In genomic region chr9:119216891-119217290, GRCh38 we compare ENCODE assay signal across 20 cellular contexts.
A peak's percentile ranks its signal among the peaks of the same experiment; 100 is the strongest.
DNase-seq lines count a peak whose midpoint lies in the region; ATAC-seq, FAIRE-seq and TF ChIP-seq lines count a peak whose summit lies in the region.
"Had no signal": no experiment of that assay in that cellular context is flagged by ENCODE, and none has a peak within 500 bp of the region (broad histone marks: within the 10 kb centered on the region; RNA-seq: fewer than 3 reads in every experiment).

No MANE protein-coding gene starts in this region.

- no peaks in the 10 kb centered on the region for H4K20me1 ChIP-seq in GM23248 (ENCODE audit: insufficient read depth)

- intact Hi-C loops in kidney (cut with DNase I): no loop called here
- intact Hi-C loops in gastrocnemius medialis (cut with DNase I; ENCODE audit: low total_unique reads): no loop called here

- H3K27ac ChIP-seq in GM23248: no peak overlapping the region
- H3K27ac ChIP-seq in caudate nucleus (ENCODE audit: low read depth, low read length): peak overlapping the region; percentile 54
- no peak overlapping the region for H3K27ac ChIP-seq in kidney (ENCODE audit: low read depth in 2 of 2, low read length in 2 of 2)
- H3K27ac ChIP-seq in gastrocnemius medialis: no peak overlapping the region

- 7 to 12% methylated on average over 7 of the region's 7 CpGs for WGBS in GM23248 (ENCODE audit: low coverage in 1 of 2, low lambda C conversion rate in 2 of 2, missing lambda C conversion rate in 2 of 2), 2 experiments

- no peaks in the 10 kb centered on the region for H3K27me3 Mint-ChIP-seq in activated T-cell treated with anti-CD3 and anti-CD28 coated beads, Interleukin-2, amount 50 U/mL, for 72 hours (ENCODE audit: low read depth)
- H3K27me3 Mint-ChIP-seq: activated naive CD8-positive, alpha-beta T cell treated with anti-CD3 and anti-CD28 coated beads, Interleukin-2, amount 50 U/mL, for 24 hours; CD4-positive, CD25-positive, alpha-beta regulatory T cell; dendritic cell treated with granulocyte-macrophage colony-stimulating factor and Interleukin-4, amounts not matched to agents 40 ng/mL and 50 ng/mL, for 4 days; IgD-negative memory B cell; progenitor cell of endocrine pancreas had no signal

- peaks cover under 1 to 3% of the 10 kb centered on the region in 2 donors for H3K9me3 Mint-ChIP-seq in activated T-cell treated with anti-CD3 and anti-CD28 coated beads, Interleukin-2, amount 50 U/mL, for 72 hours
- H3K9me3 Mint-ChIP-seq: dendritic cell treated with granulocyte-macrophage colony-stimulating factor and Interleukin-4, amounts not matched to agents 40 ng/mL and 50 ng/mL, for 4 days had no signal

- H3K4me1 Mint-ChIP-seq in activated T-cell treated with anti-CD3 and anti-CD28 coated beads, Interleukin-2, amount 50 U/mL, for 72 hours (ENCODE audit: low read depth): no peaks in the 10 kb centered on the region
- H3K4me1 Mint-ChIP-seq: activated naive CD8-positive, alpha-beta T cell treated with anti-CD3 and anti-CD28 coated beads, Interleukin-2, amount 50 U/mL, for 24 hours; CD4-positive, CD25-positive, alpha-beta regulatory T cell; IgD-negative memory B cell had no signal

- H3K27me3 ChIP-seq in GM23248 (replicated peaks; ENCODE audit: insufficient read depth) (no peaks in the 10 kb centered on the region), gastrocnemius medialis (no peaks in the 10 kb centered on the region)

- no peak overlapping the region for H3K27ac Mint-ChIP-seq in activated T-cell treated with anti-CD3 and anti-CD28 coated beads, Interleukin-2, amount 50 U/mL, for 72 hours
- H3K27ac Mint-ChIP-seq: activated naive CD8-positive, alpha-beta T cell treated with anti-CD3 and anti-CD28 coated beads, Interleukin-2, amount 50 U/mL, for 24 hours; CD4-positive, CD25-positive, alpha-beta regulatory T cell; dendritic cell treated with granulocyte-macrophage colony-stimulating factor and Interleukin-4, amounts not matched to agents 40 ng/mL and 50 ng/mL, for 4 days; IgD-negative memory B cell; progenitor cell of endocrine pancreas had no signal

- H3K9ac ChIP-seq in GM23248 (no peak overlapping the region), kidney (ENCODE audit: low read length in 2 of 2) (no peak overlapping the region)

- H3F3A ChIP-seq in GM23248 (ENCODE audit: insufficient read depth): no peaks in the 10 kb centered on the region

- TF ChIP-seq CTCF in kidney (IDR thresholded peaks at IDR 0.05; ENCODE audit: borderline replicate concordance, extremely low read depth, insufficient read depth) (no peak), gastrocnemius medialis (IDR thresholded peaks at IDR 0.05 in 4 of 5, conservative IDR thresholded peaks at IDR 0.05 in 1 of 5) (no peak)

- in situ Hi-C loops in GM23248 (cut with MboI): no loop called here
- in situ Hi-C loops in gastrocnemius medialis (cut with MboI; ENCODE audit: low sequenced_read_pairs in 4 of 4): no loop called here

- H3K4me3 Mint-ChIP-seq in activated T-cell treated with anti-CD3 and anti-CD28 coated beads, Interleukin-2, amount 50 U/mL, for 72 hours: no peak overlapping the region
- H3K4me3 Mint-ChIP-seq: activated naive CD8-positive, alpha-beta T cell treated with anti-CD3 and anti-CD28 coated beads, Interleukin-2, amount 50 U/mL, for 24 hours; CD4-positive, CD25-positive, alpha-beta regulatory T cell; dendritic cell treated with granulocyte-macrophage colony-stimulating factor and Interleukin-4, amounts not matched to agents 40 ng/mL and 50 ng/mL, for 4 days; IgD-negative memory B cell had no signal

- peaks cover 9% of the 10 kb centered on the region for H3K4me1 ChIP-seq in GM23248 (ENCODE audit: insufficient read depth)
- no peaks in the 10 kb centered on the region for H3K4me1 ChIP-seq in kidney (ENCODE audit: control insufficient read depth in 1 of 2, insufficient read depth in 1 of 2, low read depth in 1 of 2, low read length in 2 of 2)
- H3K4me1 ChIP-seq in gastrocnemius medialis: peaks cover 0 to 5% of the 10 kb centered on the region in 2 donors

- no peaks in the 10 kb centered on the region for H3K36me3 Mint-ChIP-seq in activated T-cell treated with anti-CD3 and anti-CD28 coated beads, Interleukin-2, amount 50 U/mL, for 72 hours (ENCODE audit: insufficient read depth in 2 of 2)
- H3K36me3 Mint-ChIP-seq: CD4-positive, CD25-positive, alpha-beta regulatory T cell; IgD-negative memory B cell had no signal

- peak overlapping the region; percentile 16 for H3K4me2 ChIP-seq in GM23248 (ENCODE audit: unreplicated experiment)

- H3K79me2 ChIP-seq in GM23248 (ENCODE audit: insufficient read depth): no peaks in the 10 kb centered on the region

- ATAC-seq in gastrocnemius medialis (peak in 1 of 2 donors; percentile 46), HG02938 (IDR thresholded peaks at IDR 0.05; ENCODE audit: unreplicated experiment) (no peak)
- no peak for ATAC-seq in activated T-cell treated with anti-CD3 and anti-CD28 coated beads, Interleukin-2, amount 50 U/mL, for 72 hours (replicated peaks in 1 of 2)
- ATAC-seq: activated naive CD8-positive, alpha-beta T cell treated with anti-CD3 and anti-CD28 coated beads, Interleukin-2, amount 50 U/mL, for 24 hours; Panc1 had no signal

- H3K4me3 ChIP-seq in GM23248 (no peak overlapping the region), kidney (ENCODE audit: low read length in 2 of 2) (no peak overlapping the region), gastrocnemius medialis (no peak overlapping the region)

- H3K9me3 ChIP-seq in GM23248 (ENCODE audit: low read depth): no peaks in the 10 kb centered on the region
- no peaks in the 10 kb centered on the region for H3K9me3 ChIP-seq in kidney (ENCODE audit: control insufficient read depth in 1 of 2, low read length in 2 of 2)
- H3K9me3 ChIP-seq in gastrocnemius medialis: no peaks in the 10 kb centered on the region

- H3K36me3 ChIP-seq in GM23248 (ENCODE audit: low read depth): no peaks in the 10 kb centered on the region
- H3K36me3 ChIP-seq in kidney (ENCODE audit: control insufficient read depth in 1 of 2, insufficient read depth in 2 of 2, low read length in 2 of 2): no peaks in the 10 kb centered on the region
- no peaks in the 10 kb centered on the region for H3K36me3 ChIP-seq in gastrocnemius medialis

- FAIRE-seq in kidney (lab: Jason Lieb, UNC): no peak

- peak; percentile 58 for DNase-seq in GM23248
- DNase-seq in caudate nucleus (lab: John Stamatoyannopoulos, UW): peak in 28 of 61 donors; percentile 1 to 56 (median 14)
- DNase-seq in kidney: peak; percentile 74
- DNase-seq in gastrocnemius medialis: peak; percentile 7 to 14
- DNase-seq in GDM1 (lab: John Stamatoyannopoulos, UW): no peak
- DNase-seq in activated T-cell treated with anti-CD3 and anti-CD28 coated beads, Interleukin-2, amount 50 U/mL, for 72 hours: no peak
- no peak for DNase-seq in iPS-NIHi7 (ENCODE audit: extremely low spot score)
- DNase-seq: activated CD4-positive, alpha-beta T cell treated with anti-CD3 and anti-CD28 coated beads for 1 hour; activated naive CD8-positive, alpha-beta T cell treated with anti-CD3 and anti-CD28 coated beads, Interleukin-2, amount 50 U/mL, for 24 hours; activated T-cell treated with anti-CD3 and anti-CD28 coated beads for 4 hours; CD4-positive, CD25-positive, alpha-beta regulatory T cell; EL; NCI-H1417 treated with DMSO at 0.1 percent for 48 hours; NCI-H524; T-helper 1 cell had no signal

- H2AFZ ChIP-seq in GM23248: peak overlapping the region; percentile 55; the same call in 1 of the 2 replicates

- no peak for TF ChIP-seq POLR2A in gastrocnemius medialis (IDR thresholded peaks at IDR 0.05)

- no peaks in the 10 kb centered on the region for H3K9me2 ChIP-seq in GM23248 (ENCODE audit: insufficient read depth)

Comparison
In these comparisons a context has a peak if more than half of its experiments do, and no peak if none do; other contexts are left out.
1. DNase-seq: peak in GM23248 (single experiment), kidney (single experiment) and gastrocnemius medialis (2 of 2); none in GDM1 (single experiment), activated T-cell treated with anti-CD3 and anti-CD28 coated beads, Interleukin-2, amount 50 U/mL, for 72 hours (0 of 2) and iPS-NIHi7 (single experiment).